ENCODE assay signal across 16 cellular contexts in the genomic region with DNA sequence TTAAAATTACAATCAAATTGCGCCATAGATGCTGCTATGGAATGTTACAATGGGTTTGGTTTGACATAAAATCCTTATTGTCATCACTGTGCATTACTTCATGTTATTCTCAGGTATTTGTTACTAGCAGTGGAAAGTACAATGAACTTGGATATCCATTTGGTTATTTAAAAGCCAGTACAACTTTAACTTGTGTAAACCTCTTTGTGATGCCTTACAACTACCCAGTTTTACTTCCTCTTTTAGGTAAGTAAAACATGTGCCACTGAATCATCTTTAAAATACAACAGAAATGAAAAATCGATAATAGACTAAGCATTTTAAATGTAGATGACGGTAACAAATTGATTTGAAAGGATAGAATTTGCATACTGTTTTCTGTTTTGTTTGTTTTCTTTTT. TPM values are rescaled to one million over a fixed set of nuclear protein-coding genes. Genes with fewer than 3 reads are reported as not detected.
A peak's percentile ranks its signal among the peaks of the same experiment; 100 is the strongest.
DNase-seq lines count a peak whose midpoint lies in the region; ATAC-seq and TF ChIP-seq lines count a peak whose summit lies in the region.
"Had no signal": no experiment of that assay in that cellular context is flagged by ENCODE, and none has a peak within 500 bp of the region (broad histone marks: within the 10 kb centered on the region; RNA-seq: fewer than 3 reads in every experiment).

No MANE protein-coding gene starts in this region.

- H3K27ac Mint-ChIP-seq in naive B cell: peak overlapping the region in 1 of 6 donors; percentile 36
- no peak overlapping the region for H3K27ac Mint-ChIP-seq in activated CD8-positive, alpha-beta T cell treated with anti-CD3 and anti-CD28 coated beads, Interleukin-2, amount 10 ng/mL, durations not matched to agents 7 days and 5 days
- no peak overlapping the region for H3K27ac Mint-ChIP-seq in Calu3 (ENCODE audit: unreplicated experiment)
- H3K27ac Mint-ChIP-seq: activated CD8-positive, alpha-beta memory T cell treated with anti-CD3 and anti-CD28 coated beads, Interleukin-2, amount 10 ng/mL, durations not matched to agents 7 days and 5 days; CD4-positive, CD25-positive, alpha-beta regulatory T cell had no signal

- H3K27me3 Mint-ChIP-seq in naive B cell: no peaks in the 10 kb centered on the region
- no peaks in the 10 kb centered on the region for H3K27me3 Mint-ChIP-seq in activated CD8-positive, alpha-beta T cell treated with anti-CD3 and anti-CD28 coated beads, Interleukin-2, amount 10 ng/mL, durations not matched to agents 7 days and 5 days (ENCODE audit: low read depth)
- no peaks in the 10 kb centered on the region for H3K27me3 Mint-ChIP-seq in Calu3 (ENCODE audit: unreplicated experiment)
- H3K27me3 Mint-ChIP-seq: activated CD8-positive, alpha-beta memory T cell treated with anti-CD3 and anti-CD28 coated beads, Interleukin-2, amount 10 ng/mL, durations not matched to agents 7 days and 5 days; CD4-positive, CD25-positive, alpha-beta regulatory T cell had no signal

- no peaks in the 10 kb centered on the region for H3K79me2 ChIP-seq in PC-3 (ENCODE audit: low read length)

- H3K9ac ChIP-seq in PC-3 (ENCODE audit: low read length): no peak overlapping the region

- peak; percentile 19 for DNase-seq in NAMALWA (ENCODE audit: low spot score)
- DNase-seq in naive B cell: peak; percentile 3
- no peak for DNase-seq in activated CD8-positive, alpha-beta T cell treated with anti-CD3 and anti-CD28 coated beads, Interleukin-2, amount 10 ng/mL, durations not matched to agents 7 days and 5 days
- DNase-seq in PC-3: no peak
- DNase-seq in Calu3: no peak
- DNase-seq: activated CD8-positive, alpha-beta memory T cell treated with anti-CD3 and anti-CD28 coated beads, Interleukin-2, amount 10 ng/mL, durations not matched to agents 7 days and 5 days; activated naive CD4-positive, alpha-beta T cell treated with anti-CD3 and anti-CD28 coated beads, Interleukin-2, amount 50 U/mL, for 16 hours; CD4-positive, CD25-positive, alpha-beta regulatory T cell; gastrocnemius medialis; H7; NCI-H524 treated with DMSO at 0.1 percent for 48 hours; occipital lobe; SHP77 had no signal

- TF ChIP-seq CTCF in PC-3 (conservative IDR thresholded peaks at IDR 0.05; ENCODE audit: low read depth, low read length) (no peak), Calu3 (IDR thresholded peaks at IDR 0.05; ENCODE audit: unreplicated experiment) (no peak)

- peaks cover 6 to 8% of the 10 kb centered on the region in 2 donors for H3K36me3 Mint-ChIP-seq in naive B cell
- H3K36me3 Mint-ChIP-seq in activated CD8-positive, alpha-beta T cell treated with anti-CD3 and anti-CD28 coated beads, Interleukin-2, amount 10 ng/mL, durations not matched to agents 7 days and 5 days (ENCODE audit: low read depth): peaks cover 36% of the 10 kb centered on the region
- no peaks in the 10 kb centered on the region for H3K36me3 Mint-ChIP-seq in Calu3 (ENCODE audit: insufficient read depth, unreplicated experiment)

- H3K27ac ChIP-seq in PC-3 (ENCODE audit: low read length): no peak overlapping the region
- H3K27ac ChIP-seq: gastrocnemius medialis, VCaP had no signal

- H3F3A ChIP-seq in PC-3 (ENCODE audit: low read length, unreplicated experiment): no peaks in the 10 kb centered on the region

- H3K9me3 Mint-ChIP-seq in naive B cell (no peaks in the 10 kb centered on the region), Calu3 (ENCODE audit: low read depth, unreplicated experiment) (no peaks in the 10 kb centered on the region)
- H3K9me3 Mint-ChIP-seq in activated CD8-positive, alpha-beta T cell treated with anti-CD3 and anti-CD28 coated beads, Interleukin-2, amount 10 ng/mL, durations not matched to agents 7 days and 5 days (ENCODE audit: insufficient read depth): no peaks in the 10 kb centered on the region
- H3K9me3 Mint-ChIP-seq: CD4-positive, CD25-positive, alpha-beta regulatory T cell had no signal

- no peaks in the 10 kb centered on the region for H3K9me3 ChIP-seq in PC-3 (ENCODE audit: low read length)
- H3K9me3 ChIP-seq: gastrocnemius medialis had no signal

- intact Hi-C loops in PC-3 (cut with micrococcal nuclease): no loop called here
- intact Hi-C loops in Calu3 (cut with micrococcal nuclease; ENCODE audit: unreplicated experiment): no loop called here

- no peaks in the 10 kb centered on the region for H3K36me3 ChIP-seq in PC-3 (ENCODE audit: low read depth, low read length)
- H3K36me3 ChIP-seq: gastrocnemius medialis had no signal

- no peaks in the 10 kb centered on the region for H3K9me2 ChIP-seq in PC-3 (replicated peaks; ENCODE audit: low read length)

- POLR2A ChIA-PET in activated CD8-positive, alpha-beta T cell treated with anti-CD3 and anti-CD28 coated beads, Interleukin-2, amount 10 ng/mL, durations not matched to agents 7 days and 5 days (lab: Charles Lee): no interaction called here
- POLR2A ChIA-PET in PC-3 (lab: Charles Lee; ENCODE audit: unreplicated experiment): no interaction called here

- H2AFZ ChIP-seq in PC-3 (ENCODE audit: low read length): no peak overlapping the region

- no peak overlapping the region for H3K4me2 ChIP-seq in PC-3 (ENCODE audit: low read length)

- CTCF ChIA-PET in activated CD8-positive, alpha-beta T cell treated with anti-CD3 and anti-CD28 coated beads, Interleukin-2, amount 10 ng/mL, durations not matched to agents 7 days and 5 days (lab: Charles Lee): no interaction called here
- CTCF ChIA-PET in PC-3 (lab: Charles Lee) (no interaction called here), Calu3 (lab: Charles Lee) (no interaction called here)

- no peaks in the 10 kb centered on the region for H3K27me3 ChIP-seq in PC-3 (ENCODE audit: low read length)
- H3K27me3 ChIP-seq: gastrocnemius medialis had no signal

- no peaks in the 10 kb centered on the region for H4K20me1 ChIP-seq in PC-3 (ENCODE audit: low read length)

- H3K4me1 ChIP-seq in PC-3 (ENCODE audit: insufficient read depth, low read length): no peaks in the 10 kb centered on the region
- H3K4me1 ChIP-seq: gastrocnemius medialis had no signal

- no peak overlapping the region for H3K4me3 ChIP-seq in PC-3 (ENCODE audit: low read length)
- H3K4me3 ChIP-seq: gastrocnemius medialis had no signal

- BruUV-seq in PC-3 (replicated peaks; lab: Mats Ljungman, UMichigan) (no TSS peak), Calu3 (replicated peaks; lab: Mats Ljungman, UMichigan) (no TSS peak)

- ATAC-seq in GM18907 (IDR thresholded peaks at IDR 0.05; ENCODE audit: unreplicated experiment) (peak; percentile 72), HG02588 (IDR thresholded peaks at IDR 0.05; ENCODE audit: unreplicated experiment) (peak; percentile 79), naive B cell (ENCODE audit: low read depth in 2 of 2) (peak; percentile 44 to 54), PC-3 (no peak)
- ATAC-seq in activated CD8-positive, alpha-beta T cell treated with anti-CD3 and anti-CD28 coated beads, Interleukin-2, amount 10 ng/mL, durations not matched to agents 7 days and 5 days: no peak
- ATAC-seq: activated CD8-positive, alpha-beta memory T cell treated with anti-CD3 and anti-CD28 coated beads, Interleukin-2, amount 10 ng/mL, durations not matched to agents 7 days and 5 days; gastrocnemius medialis had no signal

- H3K4me1 Mint-ChIP-seq in naive B cell (peaks cover 0 to 14% (median 0%) of the 10 kb centered on the region in 3 donors), Calu3 (ENCODE audit: low read depth, unreplicated experiment) (no peaks in the 10 kb centered on the region)
- no peaks in the 10 kb centered on the region for H3K4me1 Mint-ChIP-seq in activated CD8-positive, alpha-beta T cell treated with anti-CD3 and anti-CD28 coated beads, Interleukin-2, amount 10 ng/mL, durations not matched to agents 7 days and 5 days (ENCODE audit: low read depth)
- H3K4me1 Mint-ChIP-seq: activated CD8-positive, alpha-beta memory T cell treated with anti-CD3 and anti-CD28 coated beads, Interleukin-2, amount 10 ng/mL, durations not matched to agents 7 days and 5 days; CD4-positive, CD25-positive, alpha-beta regulatory T cell had no signal

- no peak overlapping the region for H3K4me3 Mint-ChIP-seq in naive B cell
- no peak overlapping the region for H3K4me3 Mint-ChIP-seq in activated CD8-positive, alpha-beta T cell treated with anti-CD3 and anti-CD28 coated beads, Interleukin-2, amount 10 ng/mL, durations not matched to agents 7 days and 5 days
- no peak overlapping the region for H3K4me3 Mint-ChIP-seq in Calu3 (ENCODE audit: low read depth, unreplicated experiment)
- H3K4me3 Mint-ChIP-seq: activated CD8-positive, alpha-beta memory T cell treated with anti-CD3 and anti-CD28 coated beads, Interleukin-2, amount 10 ng/mL, durations not matched to agents 7 days and 5 days; CD4-positive, CD25-positive, alpha-beta regulatory T cell had no signal

RNA-seq across cellular contexts. Expression of a gene that starts 35.6 kb away (rescaled TPM):
- polyA plus RNA-seq in naive B cell (ENCODE audit: low read depth in 6 of 6): 1 to 10 TPM; 4.7 to 8.1 (median 6.2) TPM
- 10 to 100 TPM; 24.4 to 24.9 TPM for total RNA-seq in activated CD8-positive, alpha-beta T cell treated with anti-CD3 and anti-CD28 coated beads, Interleukin-2, amount 10 ng/mL, durations not matched to agents 7 days and 5 days
- total RNA-seq in PC-3 (2014; rRNA removed) (4.1 and 4.7 TPM in 2 replicates), Calu3 (2022) (5.7 and 7.2 TPM in 2 replicates)

Comparison
In these comparisons a context has a peak if more than half of its experiments do, and no peak if none do; other contexts are left out.
1. ATAC-seq: peak in GM18907 (single experiment), HG02588 (single experiment) and naive B cell (2 of 2); none in activated CD8-positive, alpha-beta T cell treated with anti-CD3 and anti-CD28 coated beads, Interleukin-2, amount 10 ng/mL, durations not matched to agents 7 days and 5 days (single experiment) and PC-3 (single experiment).
2. DNase-seq: peak in NAMALWA (single experiment) and naive B cell (single experiment); none in activated CD8-positive, alpha-beta T cell treated with anti-CD3 and anti-CD28 coated beads, Interleukin-2, amount 10 ng/mL, durations not matched to agents 7 days and 5 days (single experiment), PC-3 (single experiment) and Calu3 (single experiment).